ENCODE assay signal across 28 cellular contexts in genomic region chr10:26675873-26676257, GRCh38.
"Had no signal": no experiment of that assay in that cellular context is flagged by ENCODE, and none has a peak within 500 bp of the region (broad histone marks: within the 10 kb centered on the region; RNA-seq: fewer than 3 reads in every experiment).

No MANE protein-coding gene starts in this region.

- H3K27ac ChIP-seq: neural progenitor cell, ovary, parathyroid adenoma, psoas muscle, skin epidermis, spleen, suprapubic skin, testis, tibial artery, transverse colon, upper lobe of right lung, uterus had no signal

- H3K9me3 ChIP-seq: ovary, psoas muscle, spleen, suprapubic skin, testis, tibial artery, transverse colon, upper lobe of right lung, uterus had no signal

- H3K9ac ChIP-seq: neural progenitor cell, parathyroid adenoma had no signal

- H3K36me3 ChIP-seq: neural progenitor cell, ovary, spleen, suprapubic skin, tibial artery, transverse colon, upper lobe of right lung, uterus had no signal

- H3K79me2 ChIP-seq: parathyroid adenoma had no signal

- H3K27me3 ChIP-seq: neural progenitor cell, ovary, spleen, suprapubic skin, testis, tibial artery, transverse colon, upper lobe of right lung, uterus had no signal

- H3K4me3 ChIP-seq: neural progenitor cell, ovary, psoas muscle, skin epidermis, smooth muscle cell, spleen, suprapubic skin, tibial artery, transverse colon, upper lobe of right lung, uterus had no signal

- H2AFZ ChIP-seq: neural progenitor cell, parathyroid adenoma had no signal

- H3K4me2 ChIP-seq: neural progenitor cell, smooth muscle cell had no signal

- DNase-seq: natural killer cell; occipital lobe; ovary; posterior cingulate gyrus; psoas muscle; right cardiac atrium; spleen; stimulated activated CD4-positive, alpha-beta T cell treated with anti-CD3 and anti-CD28 coated beads, Interleukin-12 subunit alpha, Interleukin-12 subunit beta, amount 100 ng/mL, for 4 hours; stimulated activated CD4-positive, alpha-beta T cell treated with anti-CD3 and anti-CD28 coated beads, Interleukin-1b, Interleukin-23, amount 100 ng/mL, for 48 hours; stimulated activated CD4-positive, alpha-beta T cell treated with anti-CD3 and anti-CD28 coated beads, Interleukin-4, amount 100 ng/mL, for 1 hour; stimulated activated CD4-positive, alpha-beta T cell treated with anti-CD3 and anti-CD28 coated beads, Interleukin-4, amount 100 ng/mL, for 4 hours; stimulated activated CD8-positive, alpha-beta memory T cell treated with anti-CD3 and anti-CD28 coated beads, Interleukin-4, amount 100 ng/mL, for 48 hours; stimulated activated naive CD4-positive, alpha-beta T cell; stimulated activated naive CD8-positive, alpha-beta T cell treated with anti-CD3 and anti-CD28 coated beads, Interleukin-15, amount 100 ng/mL, for 72 hours; stimulated activated naive CD8-positive, alpha-beta T cell treated with anti-CD3 and anti-CD28 coated beads, Interleukin-15, Interleukin-2, amounts not matched to agents 100 U/mL and 50 U/mL, for 24 hours; substantia nigra; tibial artery; transverse colon; upper lobe of right lung; uterus had no signal

- ATAC-seq: natural killer cell; psoas muscle; right cardiac atrium; sciatic nerve; stimulated activated memory B cell treated with anti-CD40 and anti-IgM and Interleukin-4, amounts not matched to agents 10 μg/mL and 1 μg/mL and 100 μg/mL, for 72 hours; stimulated activated naive CD8-positive, alpha-beta T cell treated with anti-CD3 and anti-CD28 coated beads, Interleukin-15, amount 100 ng/mL, for 72 hours; stimulated activated naive CD8-positive, alpha-beta T cell treated with anti-CD3 and anti-CD28 coated beads, Interleukin-15, Interleukin-2, amounts not matched to agents 100 U/mL and 50 U/mL, for 24 hours; upper lobe of right lung had no signal

- H3K4me1 ChIP-seq: neural progenitor cell, parathyroid adenoma, psoas muscle, suprapubic skin, testis, tibial artery, transverse colon, upper lobe of right lung, uterus had no signal
